Comparison of ENCODE assay signal across 10 cellular contexts in the genomic region with DNA sequence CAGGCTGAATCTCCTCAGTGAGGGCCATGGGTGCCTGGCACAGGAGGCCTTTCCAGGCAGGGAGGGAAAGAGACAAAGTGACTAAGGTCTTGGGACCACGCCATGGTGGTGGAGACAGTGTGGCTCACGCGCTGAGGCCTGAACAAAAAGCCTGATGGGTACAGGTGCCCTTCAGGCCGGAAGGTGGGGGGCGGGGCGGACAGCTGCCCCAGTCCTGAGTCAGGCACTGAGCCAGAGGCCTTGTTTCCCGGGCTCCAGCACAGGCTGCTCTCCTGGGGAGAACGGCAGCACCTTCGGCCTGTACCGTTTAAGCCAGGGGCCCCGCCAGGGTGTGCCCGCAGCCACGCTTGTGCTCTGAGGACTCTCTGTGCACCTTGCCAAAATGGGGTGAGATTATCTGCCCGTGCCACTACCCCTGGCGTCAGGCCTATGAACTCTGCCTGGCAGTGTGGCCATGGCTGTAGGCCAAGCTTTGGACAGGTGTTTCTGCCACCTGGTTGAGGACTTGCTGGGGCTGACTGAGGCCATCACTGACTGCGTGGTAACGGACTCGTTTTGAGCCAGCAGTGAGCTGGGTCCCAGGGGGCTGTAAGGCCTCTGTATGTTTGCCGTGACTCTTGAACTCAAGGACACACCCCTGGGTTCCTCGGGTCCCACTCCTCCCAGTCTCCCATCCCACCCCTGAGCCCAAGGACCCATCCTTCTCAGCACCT. TPM values are rescaled to one million over a fixed set of nuclear protein-coding genes. Genes with fewer than 3 reads are reported as not detected.
DNase-seq lines count a peak whose midpoint lies in the region; ATAC-seq, FAIRE-seq and TF ChIP-seq lines count a peak whose summit lies in the region.
"Had no signal": no experiment of that assay in that cellular context is flagged by ENCODE, and none has a peak within 500 bp of the region (broad histone marks: within the 10 kb centered on the region; RNA-seq: fewer than 3 reads in every experiment).

No MANE protein-coding gene starts in this region.

- H3K4me1 ChIP-seq in kidney (ENCODE audit: control insufficient read depth in 1 of 2, insufficient read depth in 1 of 2, low read depth in 1 of 2, low read length in 2 of 2) (peaks cover 7 to 20% of the 10 kb centered on the region in 2 donors), transverse colon (peaks cover 6 to 20% (median 13%) of the 10 kb centered on the region in 4 donors)

- POLR2A ChIA-PET in WTC11 (lab: Charles Lee), result interaction anchor here (0.6 kb wide), 1 partner anchor 103 kb away, joined by 3 read pairs; no protein-coding TSS in a partner anchor

- no peak overlapping the region for H3K9ac ChIP-seq in kidney (ENCODE audit: low read length in 2 of 2)

- ATAC-seq in HG03342 (IDR thresholded peaks at IDR 0.05; ENCODE audit: unreplicated experiment), result no peak
- no peak for ATAC-seq in WTC11

- WGBS in transverse colon (ENCODE audit: low coverage in 1 of 2), 2 donors, result 64% methylated on average over 12 of the region's 20 CpGs; no CpG with 5 or more reads in 1 of the 2 donors

- no peak overlapping the region for H3K4me3 Mint-ChIP-seq in activated naive CD4-positive, alpha-beta T cell treated with anti-CD3 and anti-CD28 coated beads, Interleukin-2, amount 10 ng/mL, durations not matched to agents 7 days and 5 days
- no peak overlapping the region for H3K4me3 Mint-ChIP-seq in T-helper 2 cell treated with Interferon-gamma antibody and Interleukin-4, amounts not matched to agents 5 μg/mL and 100 μg/mL, for 36 hours
- no peak overlapping the region for H3K4me3 Mint-ChIP-seq in WTC11
- H3K4me3 Mint-ChIP-seq: dendritic cell treated with granulocyte-macrophage colony-stimulating factor and Interleukin-4, amounts not matched to agents 40 ng/mL and 50 ng/mL, for 4 days had no signal

- CTCF ChIA-PET in activated naive CD4-positive, alpha-beta T cell treated with anti-CD3 and anti-CD28 coated beads, Interleukin-2, amount 10 ng/mL, durations not matched to agents 7 days and 5 days (lab: Charles Lee), result interaction anchor here (0.9 to 2.5 kb wide), 3 partner anchors 9 to 11 kb away, joined by 3 to 15 read pairs (median 4); no protein-coding TSS in a partner anchor
- CTCF ChIA-PET in WTC11 (lab: Charles Lee), result interaction anchor here (4.7 kb wide), 1 partner anchor 11 kb away, joined by 54 read pairs; no protein-coding TSS in a partner anchor

- H3K27ac ChIP-seq in kidney (ENCODE audit: low read depth in 2 of 2, low read length in 2 of 2) (peak overlapping the region; percentile 14 to 71), transverse colon (no peak overlapping the region)
- H3K27ac ChIP-seq: SJSA1 had no signal

- intact Hi-C loops in kidney (cut with DNase I), result no loop called here
- intact Hi-C loops in transverse colon (cut with DNase I; ENCODE audit: low total_unique reads), result no loop called here

- in situ Hi-C loops in transverse colon (cut with MboI; ENCODE audit: low pct_ligation_motif_present in 1 of 4, low pct_unique_long_range_greater_than_20kb in 1 of 4, low sequenced_read_pairs in 3 of 4), result loop anchor here in 2 of 4 donors (25.0 kb wide), 1 partner anchor 139 kb away; no protein-coding TSS in a partner anchor

- no peaks in the 10 kb centered on the region for H3K27me3 ChIP-seq in transverse colon
- H3K27me3 ChIP-seq: SJSA1 had no signal

- peaks cover 35% of the 10 kb centered on the region for H3K4me1 Mint-ChIP-seq in activated naive CD4-positive, alpha-beta T cell treated with anti-CD3 and anti-CD28 coated beads, Interleukin-2, amount 10 ng/mL, durations not matched to agents 7 days and 5 days
- peaks cover 19% of the 10 kb centered on the region for H3K4me1 Mint-ChIP-seq in T-helper 2 cell treated with Interferon-gamma antibody and Interleukin-4, amounts not matched to agents 5 μg/mL and 100 μg/mL, for 36 hours (ENCODE audit: low read depth)
- peaks cover 31% of the 10 kb centered on the region for H3K4me1 Mint-ChIP-seq in WTC11

- no peaks in the 10 kb centered on the region for H3K27me3 Mint-ChIP-seq in activated naive CD4-positive, alpha-beta T cell treated with anti-CD3 and anti-CD28 coated beads, Interleukin-2, amount 10 ng/mL, durations not matched to agents 7 days and 5 days
- no peaks in the 10 kb centered on the region for H3K27me3 Mint-ChIP-seq in T-helper 2 cell treated with Interferon-gamma antibody and Interleukin-4, amounts not matched to agents 5 μg/mL and 100 μg/mL, for 36 hours (ENCODE audit: low read depth)
- H3K27me3 Mint-ChIP-seq in WTC11 (ENCODE audit: low read depth), result peaks cover 32% of the 10 kb centered on the region

- no peak overlapping the region for H3K27ac Mint-ChIP-seq in activated naive CD4-positive, alpha-beta T cell treated with anti-CD3 and anti-CD28 coated beads, Interleukin-2, amount 10 ng/mL, durations not matched to agents 7 days and 5 days
- no peak overlapping the region for H3K27ac Mint-ChIP-seq in T-helper 2 cell treated with Interferon-gamma antibody and Interleukin-4, amounts not matched to agents 5 μg/mL and 100 μg/mL, for 36 hours
- no peak overlapping the region for H3K27ac Mint-ChIP-seq in WTC11
- H3K27ac Mint-ChIP-seq: dendritic cell treated with granulocyte-macrophage colony-stimulating factor and Interleukin-4, amounts not matched to agents 40 ng/mL and 50 ng/mL, for 4 days had no signal

- H3K36me3 Mint-ChIP-seq in activated naive CD4-positive, alpha-beta T cell treated with anti-CD3 and anti-CD28 coated beads, Interleukin-2, amount 10 ng/mL, durations not matched to agents 7 days and 5 days, result peaks cover 13% of the 10 kb centered on the region
- H3K36me3 Mint-ChIP-seq in T-helper 2 cell treated with Interferon-gamma antibody and Interleukin-4, amounts not matched to agents 5 μg/mL and 100 μg/mL, for 36 hours (ENCODE audit: low read depth), result peaks cover 10% of the 10 kb centered on the region
- peaks cover 5% of the 10 kb centered on the region for H3K36me3 Mint-ChIP-seq in WTC11

- no peak for TF ChIP-seq EP300 in transverse colon (IDR thresholded peaks at IDR 0.05; ENCODE audit: low read depth)

- TF ChIP-seq POLR2A in transverse colon (IDR thresholded peaks at IDR 0.05), result no peak

- peak; percentile 14 for DNase-seq in activated naive CD4-positive, alpha-beta T cell treated with anti-CD3 and anti-CD28 coated beads, Interleukin-2, amount 10 ng/mL, durations not matched to agents 7 days and 5 days
- DNase-seq in activated naive CD4-positive, alpha-beta T cell treated with anti-CD3 and anti-CD28 coated beads, Interleukin-2, amount 50 U/mL, for 16 hours, result no peak
- DNase-seq in SHP77 (lab: John Stamatoyannopoulos, UW), result peak; percentile 91 to 95
- peak; percentile 90 for DNase-seq in kidney
- peak; percentile 57 for DNase-seq in transverse colon
- DNase-seq in T-helper 2 cell treated with Interferon-gamma antibody and Interleukin-4, amounts not matched to agents 5 μg/mL and 100 μg/mL, for 36 hours (ENCODE audit: low spot score), result no peak
- DNase-seq in WTC11 (ENCODE audit: low spot score), result no peak

- H3K4me3 ChIP-seq in kidney (ENCODE audit: low read length in 2 of 2) (no peak overlapping the region), transverse colon (no peak overlapping the region)
- H3K4me3 ChIP-seq: SJSA1 had no signal

- H3K36me3 ChIP-seq in kidney (ENCODE audit: control insufficient read depth in 1 of 2, insufficient read depth in 2 of 2, low read length in 2 of 2), result no peaks in the 10 kb centered on the region
- H3K36me3 ChIP-seq in transverse colon, result no peaks in the 10 kb centered on the region
- H3K36me3 ChIP-seq: SJSA1 had no signal

- no peaks in the 10 kb centered on the region for H3K9me3 Mint-ChIP-seq in activated naive CD4-positive, alpha-beta T cell treated with anti-CD3 and anti-CD28 coated beads, Interleukin-2, amount 10 ng/mL, durations not matched to agents 7 days and 5 days
- H3K9me3 Mint-ChIP-seq in T-helper 2 cell treated with Interferon-gamma antibody and Interleukin-4, amounts not matched to agents 5 μg/mL and 100 μg/mL, for 36 hours, result no peaks in the 10 kb centered on the region
- no peaks in the 10 kb centered on the region for H3K9me3 Mint-ChIP-seq in WTC11
- H3K9me3 Mint-ChIP-seq: dendritic cell treated with granulocyte-macrophage colony-stimulating factor and Interleukin-4, amounts not matched to agents 40 ng/mL and 50 ng/mL, for 4 days had no signal

- TF ChIP-seq CTCF in kidney (IDR thresholded peaks at IDR 0.05; ENCODE audit: borderline replicate concordance, extremely low read depth, insufficient read depth) (no peak), transverse colon (IDR thresholded peaks at IDR 0.05) (no peak), WTC11 (IDR thresholded peaks at IDR 0.05) (no peak)

- H3K9me3 ChIP-seq in kidney (ENCODE audit: control insufficient read depth in 1 of 2, low read length in 2 of 2), result no peaks in the 10 kb centered on the region
- no peaks in the 10 kb centered on the region for H3K9me3 ChIP-seq in transverse colon
- H3K9me3 ChIP-seq: SJSA1 had no signal

- no peak for FAIRE-seq in kidney (lab: Jason Lieb, UNC)

TF ChIP-seq in WTC11, 78 proteins besides CTCF, POLR2A, EP300 and RAD21 (continues in another document):
- no peak for TF ChIP-seq JUN (CRISPR knock-in tag; IDR thresholded peaks at IDR 0.05)
- TF ChIP-seq, protein P1, sequence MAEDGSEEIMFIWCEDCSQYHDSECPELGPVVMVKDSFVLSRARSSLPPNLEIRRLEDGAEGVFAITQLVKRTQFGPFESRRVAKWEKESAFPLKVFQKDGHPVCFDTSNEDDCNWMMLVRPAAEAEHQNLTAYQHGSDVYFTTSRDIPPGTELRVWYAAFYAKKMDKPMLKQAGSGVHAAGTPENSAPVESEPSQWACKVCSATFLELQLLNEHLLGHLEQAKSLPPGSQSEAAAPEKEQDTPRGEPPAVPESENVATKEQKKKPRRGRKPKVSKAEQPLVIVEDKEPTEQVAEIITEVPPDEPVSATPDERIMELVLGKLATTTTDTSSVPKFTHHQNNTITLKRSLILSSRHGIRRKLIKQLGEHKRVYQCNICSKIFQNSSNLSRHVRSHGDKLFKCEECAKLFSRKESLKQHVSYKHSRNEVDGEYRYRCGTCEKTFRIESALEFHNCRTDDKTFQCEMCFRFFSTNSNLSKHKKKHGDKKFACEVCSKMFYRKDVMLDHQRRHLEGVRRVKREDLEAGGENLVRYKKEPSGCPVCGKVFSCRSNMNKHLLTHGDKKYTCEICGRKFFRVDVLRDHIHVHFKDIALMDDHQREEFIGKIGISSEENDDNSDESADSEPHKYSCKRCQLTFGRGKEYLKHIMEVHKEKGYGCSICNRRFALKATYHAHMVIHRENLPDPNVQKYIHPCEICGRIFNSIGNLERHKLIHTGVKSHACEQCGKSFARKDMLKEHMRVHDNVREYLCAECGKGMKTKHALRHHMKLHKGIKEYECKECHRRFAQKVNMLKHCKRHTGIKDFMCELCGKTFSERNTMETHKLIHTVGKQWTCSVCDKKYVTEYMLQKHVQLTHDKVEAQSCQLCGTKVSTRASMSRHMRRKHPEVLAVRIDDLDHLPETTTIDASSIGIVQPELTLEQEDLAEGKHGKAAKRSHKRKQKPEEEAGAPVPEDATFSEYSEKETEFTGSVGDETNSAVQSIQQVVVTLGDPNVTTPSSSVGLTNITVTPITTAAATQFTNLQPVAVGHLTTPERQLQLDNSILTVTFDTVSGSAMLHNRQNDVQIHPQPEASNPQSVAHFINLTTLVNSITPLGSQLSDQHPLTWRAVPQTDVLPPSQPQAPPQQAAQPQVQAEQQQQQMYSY (CRISPR knock-in tag; IDR thresholded peaks at IDR 0.05), result no peak

RNA-seq across cellular contexts. Expression of a gene that starts 31.7 kb away (rescaled TPM):
- total RNA-seq in kidney (31.4 TPM), transverse colon (10 to 100 TPM; 16.1 to 33.7 (median 21.0) TPM), WTC11 (2021) (154 to 162 TPM (median 154 TPM) in 3 replicates)
- 6.5 TPM for polyA plus RNA-seq in kidney (ENCODE audit: insufficient read depth, low read depth, low replicate concordance)

Comparison
In these comparisons a context has a peak if more than half of its experiments do, and no peak if none do; other contexts are left out.
1. DNase-seq: peak in activated naive CD4-positive, alpha-beta T cell treated with anti-CD3 and anti-CD28 coated beads, Interleukin-2, amount 10 ng/mL, durations not matched to agents 7 days and 5 days (single experiment), SHP77 (2 of 2), kidney (single experiment) and transverse colon (single experiment); none in activated naive CD4-positive, alpha-beta T cell treated with anti-CD3 and anti-CD28 coated beads, Interleukin-2, amount 50 U/mL, for 16 hours (single experiment), T-helper 2 cell treated with Interferon-gamma antibody and Interleukin-4, amounts not matched to agents 5 μg/mL and 100 μg/mL, for 36 hours (single experiment) and WTC11 (single experiment).
2. H3K27ac ChIP-seq: peak in kidney (2 of 2); none in transverse colon (0 of 4).